Comparison of ENCODE assay signal across 28 cellular contexts in the genomic region with DNA sequence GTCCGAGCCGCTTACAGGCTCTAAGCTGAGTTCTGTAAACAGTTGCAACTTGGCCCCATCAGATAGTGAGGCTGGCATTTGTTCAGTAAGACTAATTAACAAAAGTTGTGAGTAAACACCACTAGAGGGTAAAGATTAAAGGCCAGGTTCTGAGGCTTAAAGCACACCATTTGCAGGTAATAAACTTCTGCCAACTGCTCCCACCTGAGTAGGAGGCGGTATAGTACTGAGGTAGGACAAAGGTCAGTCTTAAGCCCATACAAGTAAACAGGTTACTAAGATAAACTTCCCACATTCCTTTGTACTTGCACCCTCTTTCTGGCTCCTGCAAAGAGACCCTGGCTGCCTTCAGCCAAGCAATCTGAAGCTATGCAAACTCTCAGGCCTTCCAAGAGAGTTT.
"Had no signal": no experiment of that assay in that cellular context is flagged by ENCODE, and none has a peak within 500 bp of the region (broad histone marks: within the 10 kb centered on the region; RNA-seq: fewer than 3 reads in every experiment).

No MANE protein-coding gene starts in this region.

- DNase-seq: colonic mucosa; effector CD8-positive, alpha-beta T cell; endodermal cell; foreskin fibroblast; gastrocnemius medialis; head of caudate nucleus; kidney; left cardiac atrium; naive thymus-derived CD4-positive, alpha-beta T cell; stimulated activated CD4-positive, alpha-beta T cell treated with anti-CD3 and anti-CD28 coated beads, Interleukin-2, amount 100 ng/mL, for 24 hours; stimulated activated CD4-positive, alpha-beta T cell treated with anti-CD3 and anti-CD28 coated beads, Interleukin-4, amount 100 ng/mL, for 24 hours; stimulated activated naive CD4-positive, alpha-beta T cell treated with Interleukin-2 at 50 U/mL for 16 hours; substantia nigra; testis; tibial artery had no signal

- H3K36me3 Mint-ChIP-seq: memory B cell; naive thymus-derived CD4-positive, alpha-beta T cell; neural progenitor cell; stimulated activated effector memory CD8-positive, alpha-beta T cell treated with anti-CD3 and anti-CD28 coated beads, Interleukin-12 subunit alpha, Interleukin-12 subunit beta, amount 100 ng/mL, for 72 hours; type B pancreatic cell had no signal

- H3K36me3 ChIP-seq: colonic mucosa, gastrocnemius medialis, neural progenitor cell, prostate gland, right atrium auricular region, tibial artery had no signal

- ATAC-seq: esophagus mucosa; gastrocnemius medialis; left cardiac atrium; naive thymus-derived CD4-positive, alpha-beta T cell; sciatic nerve; stimulated activated effector memory CD8-positive, alpha-beta T cell treated with anti-CD3 and anti-CD28 coated beads, Interleukin-12 subunit alpha, Interleukin-12 subunit beta, amount 100 ng/mL, for 72 hours had no signal

- H3K9me3 Mint-ChIP-seq: nephron, neural progenitor cell, type B pancreatic cell had no signal

- H3K9me3 ChIP-seq: colonic mucosa, gastrocnemius medialis, prostate gland, right atrium auricular region, testis, tibial artery had no signal

- H3K27ac Mint-ChIP-seq: dendritic cell treated with granulocyte-macrophage colony-stimulating factor and Interleukin-4, amounts not matched to agents 40 ng/mL and 50 ng/mL, for 4 days; memory B cell; naive thymus-derived CD4-positive, alpha-beta T cell; nephron; neural progenitor cell; stimulated activated effector memory CD8-positive, alpha-beta T cell treated with anti-CD3 and anti-CD28 coated beads, Interleukin-12 subunit alpha, Interleukin-12 subunit beta, amount 100 ng/mL, for 72 hours; type B pancreatic cell had no signal

- H3K27ac ChIP-seq: colonic mucosa, epithelial cell of prostate, gastrocnemius medialis, neural progenitor cell, parathyroid adenoma, prostate gland, right atrium auricular region, testis, tibial artery had no signal

- H3K4me1 ChIP-seq: colonic mucosa, gastrocnemius medialis, parathyroid adenoma, prostate gland, right atrium auricular region, testis, tibial artery had no signal

- H3K4me2 ChIP-seq: neural progenitor cell had no signal

- H3K27me3 ChIP-seq: colonic mucosa, gastrocnemius medialis, neural progenitor cell, right atrium auricular region, testis, tibial artery had no signal

- H3K27me3 Mint-ChIP-seq: dendritic cell treated with granulocyte-macrophage colony-stimulating factor and Interleukin-4, amounts not matched to agents 40 ng/mL and 50 ng/mL, for 4 days; memory B cell; type B pancreatic cell had no signal

- H3K4me3 Mint-ChIP-seq: dendritic cell treated with granulocyte-macrophage colony-stimulating factor and Interleukin-4, amounts not matched to agents 40 ng/mL and 50 ng/mL, for 4 days; endodermal cell; memory B cell; naive thymus-derived CD4-positive, alpha-beta T cell; nephron; neural progenitor cell; stimulated activated effector memory CD8-positive, alpha-beta T cell treated with anti-CD3 and anti-CD28 coated beads, Interleukin-12 subunit alpha, Interleukin-12 subunit beta, amount 100 ng/mL, for 72 hours; type B pancreatic cell had no signal

- H2AFZ ChIP-seq: neural progenitor cell, parathyroid adenoma had no signal

- H3K79me2 ChIP-seq: parathyroid adenoma had no signal

- H3K4me1 Mint-ChIP-seq: memory B cell; naive thymus-derived CD4-positive, alpha-beta T cell; nephron; stimulated activated effector memory CD8-positive, alpha-beta T cell treated with anti-CD3 and anti-CD28 coated beads, Interleukin-12 subunit alpha, Interleukin-12 subunit beta, amount 100 ng/mL, for 72 hours had no signal

- H3K4me3 ChIP-seq: colonic mucosa, gastrocnemius medialis, lung, neural progenitor cell, prostate gland, right atrium auricular region, testis, tibial artery had no signal
